Comparison of ENCODE assay signal across 14 cellular contexts in the genomic region with DNA sequence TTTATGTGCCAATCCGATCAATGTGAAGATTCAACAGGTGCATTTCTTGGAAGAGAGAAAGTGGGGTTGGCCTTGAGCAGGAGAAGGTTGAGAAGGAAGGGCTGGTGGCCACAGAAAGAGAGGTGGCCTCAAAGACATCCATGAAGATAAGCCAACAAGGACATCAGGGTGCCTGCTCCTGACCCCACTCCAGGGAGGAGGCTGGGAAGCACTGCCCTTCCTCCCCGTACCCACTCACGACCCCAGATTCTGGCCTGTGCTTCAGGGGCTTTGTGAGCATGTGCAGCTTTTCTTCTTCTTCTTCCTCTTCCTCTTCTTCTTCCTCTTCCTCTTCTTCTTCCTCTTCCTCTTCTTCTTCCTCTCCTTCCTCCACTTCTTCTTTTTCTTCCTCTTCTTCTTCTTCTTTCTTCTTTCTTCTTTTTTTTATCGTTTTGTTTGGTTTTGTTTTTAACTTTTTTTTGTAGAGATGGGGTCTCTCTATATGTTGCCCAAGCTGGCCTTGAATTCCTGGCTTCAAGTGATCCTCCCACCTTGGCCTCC. TPM values are rescaled to one million over a fixed set of nuclear protein-coding genes. Genes with fewer than 3 reads are reported as not detected.
A peak's percentile ranks its signal among the peaks of the same experiment; 100 is the strongest.
DNase-seq lines count a peak whose midpoint lies in the region; ATAC-seq, FAIRE-seq and TF ChIP-seq lines count a peak whose summit lies in the region.
"Had no signal": no experiment of that assay in that cellular context is flagged by ENCODE, and none has a peak within 500 bp of the region (broad histone marks: within the 10 kb centered on the region; RNA-seq: fewer than 3 reads in every experiment).

No MANE protein-coding gene starts in this region.

- no peak for FAIRE-seq in K562 (lab: Jason Lieb, UNC)
- FAIRE-seq: urothelium cell line had no signal

- H3K27ac Mint-ChIP-seq in HFFc6, result peak overlapping the region; percentile 98
- peak overlapping the region; percentile 11 for H3K27ac Mint-ChIP-seq in stimulated activated effector memory CD8-positive, alpha-beta T cell treated with anti-CD3 and anti-CD28 coated beads, Interleukin-12 subunit alpha, Interleukin-12 subunit beta, amount 100 ng/mL, for 72 hours
- no peak overlapping the region for H3K27ac Mint-ChIP-seq in activated T-helper 2 cell treated with anti-CD3 and anti-CD28 coated beads, Interferon-gamma antibody, Interleukin-2, Interleukin-4, amounts not matched to agents 10 μg/mL and 5 μg/mL and 100 μg/mL, durations not matched to agents 14 hours and 24 hours and 36 hours
- H3K27ac Mint-ChIP-seq: activated B cell treated with CpG ODN at 0.5 μM for 24 hours; activated naive CD8-positive, alpha-beta T cell treated with anti-CD3 and anti-CD28 coated beads, Interleukin-2, amount 10 ng/mL, durations not matched to agents 7 days and 5 days had no signal

- no peak for TF ChIP-seq EP300 in K562 (IDR thresholded peaks at IDR 0.05; ENCODE audit: low read length)

- TF ChIP-seq RAD21 in K562 (CRISPR knock-in tag; conservative IDR thresholded peaks at IDR 0.05 in 1 of 2, IDR thresholded peaks at IDR 0.05 in 1 of 2), result no peak

- no peaks in the 10 kb centered on the region for H3K79me2 ChIP-seq in K562 (ENCODE audit: control insufficient read depth, insufficient read depth, low read length)

- peaks cover 62% of the 10 kb centered on the region for H3K36me3 Mint-ChIP-seq in HFFc6 (ENCODE audit: low read depth)
- no peaks in the 10 kb centered on the region for H3K36me3 Mint-ChIP-seq in stimulated activated effector memory CD8-positive, alpha-beta T cell treated with anti-CD3 and anti-CD28 coated beads, Interleukin-12 subunit alpha, Interleukin-12 subunit beta, amount 100 ng/mL, for 72 hours
- H3K36me3 Mint-ChIP-seq in activated T-helper 2 cell treated with anti-CD3 and anti-CD28 coated beads, Interferon-gamma antibody, Interleukin-2, Interleukin-4, amounts not matched to agents 10 μg/mL and 5 μg/mL and 100 μg/mL, durations not matched to agents 14 hours and 24 hours and 36 hours (ENCODE audit: low read depth), result no peaks in the 10 kb centered on the region
- H3K36me3 Mint-ChIP-seq: activated naive CD8-positive, alpha-beta T cell treated with anti-CD3 and anti-CD28 coated beads, Interleukin-2, amount 10 ng/mL, durations not matched to agents 7 days and 5 days had no signal

- POLR2A ChIA-PET in K562 (lab: Yijun Ruan, JAX), result no interaction called here

- no peaks in the 10 kb centered on the region for H3K36me3 ChIP-seq in K562 (ENCODE audit: control insufficient read depth, insufficient read depth, low read length)

- H3K4me3 Mint-ChIP-seq in HFFc6, result peak overlapping the region; percentile 82; the same call in 1 of the 2 replicates
- H3K4me3 Mint-ChIP-seq in stimulated activated effector memory CD8-positive, alpha-beta T cell treated with anti-CD3 and anti-CD28 coated beads, Interleukin-12 subunit alpha, Interleukin-12 subunit beta, amount 100 ng/mL, for 72 hours, result no peak overlapping the region
- no peak overlapping the region for H3K4me3 Mint-ChIP-seq in activated T-helper 2 cell treated with anti-CD3 and anti-CD28 coated beads, Interferon-gamma antibody, Interleukin-2, Interleukin-4, amounts not matched to agents 10 μg/mL and 5 μg/mL and 100 μg/mL, durations not matched to agents 14 hours and 24 hours and 36 hours (ENCODE audit: low read depth)
- H3K4me3 Mint-ChIP-seq: activated B cell treated with CpG ODN at 0.5 μM for 24 hours; activated naive CD8-positive, alpha-beta T cell treated with anti-CD3 and anti-CD28 coated beads, Interleukin-2, amount 10 ng/mL, durations not matched to agents 7 days and 5 days had no signal

- intact Hi-C loops in K562 (cut with micrococcal nuclease), result no loop called here
- intact Hi-C loops in activated T-helper 2 cell treated with anti-CD3 and anti-CD28 coated beads, Interferon-gamma antibody, Interleukin-2, Interleukin-4, amounts not matched to agents 10 μg/mL and 5 μg/mL and 100 μg/mL, durations not matched to agents 14 hours and 24 hours and 36 hours (cut with micrococcal nuclease), result no loop called here

- no peak overlapping the region for H3K4me3 ChIP-seq in K562
- H3K4me3 ChIP-seq: MG63 had no signal

- TF ChIP-seq CTCF in HFFc6 (IDR thresholded peaks at IDR 0.05), result no peak
- no peak for TF ChIP-seq CTCF in K562 (IDR thresholded peaks at IDR 0.05 in 2 of 3, conservative IDR thresholded peaks at IDR 0.05 in 1 of 3; ENCODE audit: insufficient read depth in 2 of 3, low read depth in 1 of 3, low read length in 3 of 3)

- no peak for TF ChIP-seq POLR2A in K562 (conservative IDR thresholded peaks at IDR 0.05)

- no peaks in the 10 kb centered on the region for H3K9me3 Mint-ChIP-seq in HFFc6
- no peaks in the 10 kb centered on the region for H3K9me3 Mint-ChIP-seq in stimulated activated effector memory CD8-positive, alpha-beta T cell treated with anti-CD3 and anti-CD28 coated beads, Interleukin-12 subunit alpha, Interleukin-12 subunit beta, amount 100 ng/mL, for 72 hours
- no peaks in the 10 kb centered on the region for H3K9me3 Mint-ChIP-seq in activated T-helper 2 cell treated with anti-CD3 and anti-CD28 coated beads, Interferon-gamma antibody, Interleukin-2, Interleukin-4, amounts not matched to agents 10 μg/mL and 5 μg/mL and 100 μg/mL, durations not matched to agents 14 hours and 24 hours and 36 hours
- H3K9me3 Mint-ChIP-seq: activated naive CD8-positive, alpha-beta T cell treated with anti-CD3 and anti-CD28 coated beads, Interleukin-2, amount 10 ng/mL, durations not matched to agents 7 days and 5 days had no signal

- 0 out of 2 replicates have a peak, but pooled peaks cover 1% of the 10 kb centered on the region for H3K9me3 ChIP-seq in K562 (replicated peaks; ENCODE audit: control insufficient read depth, insufficient read depth, low read depth, low read length)

- 1% methylated on average over 4 of the region's 4 CpGs for WGBS in K562 (ENCODE audit: insufficient coverage, low coverage, missing lambda C conversion rate)

- DNase-seq in HFFc6, result no peak
- no peak for DNase-seq in K562 (ENCODE audit: extremely low read depth in 1 of 4, low spot score in 3 of 4)
- no peak for DNase-seq in stimulated activated effector memory CD8-positive, alpha-beta T cell treated with anti-CD3 and anti-CD28 coated beads, Interleukin-12 subunit alpha, Interleukin-12 subunit beta, amount 100 ng/mL, for 72 hours (ENCODE audit: low spot score in 2 of 2)
- no peak for DNase-seq in NCI-H1092 (lab: John Stamatoyannopoulos, UW)
- no peak for DNase-seq in amniotic stem cell (lab: John Stamatoyannopoulos, UW)
- no peak for DNase-seq in activated T-helper 2 cell treated with anti-CD3 and anti-CD28 coated beads, Interferon-gamma antibody, Interleukin-2, Interleukin-4, amounts not matched to agents 10 μg/mL and 5 μg/mL and 100 μg/mL, durations not matched to agents 14 hours and 24 hours and 36 hours (ENCODE audit: low spot score)
- DNase-seq in GM19238 (ENCODE audit: insufficient read length, low spot score), result no peak
- DNase-seq: activated B cell treated with CpG ODN at 0.5 μM for 24 hours; activated naive CD8-positive, alpha-beta T cell treated with anti-CD3 and anti-CD28 coated beads, Interleukin-2, amount 10 ng/mL, durations not matched to agents 7 days and 5 days; DMS79 treated with DMSO at 0.1 percent for 48 hours; MG63; SW 1271 had no signal

- H3K27me3 Mint-ChIP-seq in HFFc6 (ENCODE audit: insufficient read depth), result peaks cover 16% of the 10 kb centered on the region
- peaks cover 2% of the 10 kb centered on the region for H3K27me3 Mint-ChIP-seq in activated T-helper 2 cell treated with anti-CD3 and anti-CD28 coated beads, Interferon-gamma antibody, Interleukin-2, Interleukin-4, amounts not matched to agents 10 μg/mL and 5 μg/mL and 100 μg/mL, durations not matched to agents 14 hours and 24 hours and 36 hours (ENCODE audit: low read depth)

- H3K9ac ChIP-seq in K562 (ENCODE audit: insufficient read depth in 1 of 2, low read depth in 2 of 2, low read length in 2 of 2), result no peak overlapping the region

- no peak overlapping the region for H2AFZ ChIP-seq in K562 (ENCODE audit: low read depth, low read length)

- H3K27me3 ChIP-seq in K562 (ENCODE audit: control insufficient read depth in 2 of 2, insufficient read depth in 2 of 2, low read length in 2 of 2) (peaks cover 9 to 68% of the 10 kb centered on the region in 2 experiments; a peak in 4 of 5 replicates), layer of hippocampus (ENCODE audit: control insufficient read depth, insufficient read depth, low read length) (no peaks in the 10 kb centered on the region)
- H3K27me3 ChIP-seq: MG63 had no signal

- H3K27ac ChIP-seq in K562 (ENCODE audit: extremely low read depth, low read depth, low read length), result no peak overlapping the region
- H3K27ac ChIP-seq in layer of hippocampus (ENCODE audit: low read depth, low read length), result peak overlapping the region; percentile 3

- BruUV-seq in K562 (replicated peaks; lab: Mats Ljungman, UMichigan), result no TSS peak

- no peaks in the 10 kb centered on the region for H4K20me1 ChIP-seq in K562 (replicated peaks; ENCODE audit: control insufficient read depth, insufficient read depth, low read length)

- in situ Hi-C loops in K562 (cut with MboI), result no loop called here

- CTCF ChIA-PET in K562 (lab: Yijun Ruan, JAX; ENCODE audit: low intra/inter-chr PET ratio), result no interaction called here

- H3K4me1 Mint-ChIP-seq in HFFc6 (ENCODE audit: low read depth), result peaks cover 100% of the 10 kb centered on the region
- H3K4me1 Mint-ChIP-seq in stimulated activated effector memory CD8-positive, alpha-beta T cell treated with anti-CD3 and anti-CD28 coated beads, Interleukin-12 subunit alpha, Interleukin-12 subunit beta, amount 100 ng/mL, for 72 hours, result peaks cover 16% of the 10 kb centered on the region
- no peaks in the 10 kb centered on the region for H3K4me1 Mint-ChIP-seq in activated T-helper 2 cell treated with anti-CD3 and anti-CD28 coated beads, Interferon-gamma antibody, Interleukin-2, Interleukin-4, amounts not matched to agents 10 μg/mL and 5 μg/mL and 100 μg/mL, durations not matched to agents 14 hours and 24 hours and 36 hours (ENCODE audit: low read depth)
- H3K4me1 Mint-ChIP-seq: activated B cell treated with CpG ODN at 0.5 μM for 24 hours had no signal

- peaks cover 0 to 4% of the 10 kb centered on the region in 2 experiments; a peak in 3 of 5 replicates for H3K4me1 ChIP-seq in K562 (replicated peaks in 1 of 2; ENCODE audit: control insufficient read depth in 2 of 2, insufficient read depth in 2 of 2, low read length in 2 of 2)

- no peak for ATAC-seq in K562
- no peak for ATAC-seq in stimulated activated effector memory CD8-positive, alpha-beta T cell treated with anti-CD3 and anti-CD28 coated beads, Interleukin-12 subunit alpha, Interleukin-12 subunit beta, amount 100 ng/mL, for 72 hours

- H3K4me2 ChIP-seq in K562 (ENCODE audit: insufficient read depth, low read length), result no peak overlapping the region

- H3K9me1 ChIP-seq in K562 (ENCODE audit: control insufficient read depth, insufficient read depth, low read length), result no peaks in the 10 kb centered on the region

RNA-seq across cellular contexts. Expression of a gene that starts 30.3 kb away (rescaled TPM):
- 100 to 1,000 TPM; 518 to 872 (median 646) TPM for total RNA-seq in HFFc6 (2021; fragmentation: NEBNext Ultra II Directional; extraction: Animal tissue kit (Norgen Biotek cat#: 25700))
- total RNA-seq in K562 (2011; cell fraction: chromatin; rRNA removed; ENCODE audit: low replicate concordance), result not detected in 2 replicates
- total RNA-seq in K562 (2011; cell fraction: nucleolus; rRNA removed), result not detected in 2 replicates
- not detected in 2 replicates for total RNA-seq in K562 (2011; cell fraction: nucleoplasm; rRNA removed)
- total RNA-seq in K562 (2014; rRNA removed) (not detected in 2 replicates), K562 (2014; rRNA removed; fragmentation: Illumina TruSeq; extraction: Trizol) (not detected in 2 replicates), K562 (2015; rRNA removed; fragmentation: Illumina TruSeq; extraction: Trizol) (not detected in 2 replicates), K562 (2021) (0.38 and 0.40 TPM in 2 replicates)
- polyA plus RNA-seq in K562 (2011; rRNA removed) (0.14 TPM in 1 of 2 replicates, not detected in the other), K562 (2014; fragmentation: Illumina TruSeq; extraction: Trizol) (not detected in 2 replicates), K562 (2014; fragmentation: Nextera tagmentation; extraction: Ambion mirVana) (not detected), K562 (2014; rRNA removed) (0.85 TPM in 1 of 2 replicates, not detected in the other)
- polyA plus RNA-seq in K562 (2011; cell fraction: cytosol; rRNA removed), result not detected in 2 replicates
- polyA plus RNA-seq in K562 (2011; cell fraction: nucleus; rRNA removed), result not detected in 2 replicates
- polyA plus RNA-seq in K562 (2012), result not detected in 2 replicates
- polyA minus RNA-seq in K562 (2011; rRNA and poly(A)+ RNA removed), result not detected in 2 replicates
- polyA minus RNA-seq in K562 (2011; cell fraction: cytosol; rRNA and poly(A)+ RNA removed), result not detected in 2 replicates
- not detected in 2 replicates for polyA minus RNA-seq in K562 (2011; cell fraction: nucleus; rRNA and poly(A)+ RNA removed)
- total RNA-seq in activated T-helper 2 cell treated with anti-CD3 and anti-CD28 coated beads, Interferon-gamma antibody, Interleukin-2, Interleukin-4, amounts not matched to agents 10 μg/mL and 5 μg/mL and 100 μg/mL, durations not matched to agents 14 hours and 24 hours and 36 hours, result not detected in 2 replicates
- total RNA-seq: activated B cell treated with CpG ODN at 0.5 μM for 24 hours had no signal

Comparison
In these comparisons a context has a peak if more than half of its experiments do, and no peak if none do; other contexts are left out.
1. RNA of a gene that starts 30.3 kb away (total RNA-seq): 518 to 872 TPM in HFFc6; 0.38 to 0.40 TPM in K562 and not detected in activated T-helper 2 cell treated with anti-CD3 and anti-CD28 coated beads, Interferon-gamma antibody, Interleukin-2, Interleukin-4, amounts not matched to agents 10 μg/mL and 5 μg/mL and 100 μg/mL, durations not matched to agents 14 hours and 24 hours and 36 hours; every median in the first group is over 100 times any median in the second.